Comparison of ENCODE assay signal across 15 cellular contexts in the genomic region with DNA sequence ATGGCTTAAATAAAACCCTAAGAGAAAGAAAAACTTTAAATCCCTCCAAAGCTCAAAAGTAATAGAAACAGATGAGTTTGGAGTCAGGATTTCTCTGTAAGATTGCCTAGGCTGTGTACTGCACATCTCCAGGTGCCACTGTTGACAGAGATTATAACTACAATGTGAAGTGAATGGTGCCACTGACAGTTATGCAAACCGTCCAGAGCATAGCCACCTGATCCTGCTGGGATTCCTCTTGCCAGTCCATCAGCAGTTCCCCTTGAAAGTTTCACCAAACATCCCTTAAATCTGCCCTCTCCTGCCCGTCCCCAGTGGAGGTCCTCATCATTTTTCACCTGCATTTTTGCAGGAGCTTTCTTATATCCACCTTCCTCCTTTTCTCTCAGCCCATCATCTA.
"Had no signal": no experiment of that assay in that cellular context is flagged by ENCODE, and none has a peak within 500 bp of the region (broad histone marks: within the 10 kb centered on the region; RNA-seq: fewer than 3 reads in every experiment).

No MANE protein-coding gene starts in this region.

- H3K9me3 Mint-ChIP-seq: activated T-helper 17 cell treated with anti-CD3 and anti-CD28 coated beads, Interleukin-2, amount 50 U/mL, for 72 hours had no signal

- H3K4me1 Mint-ChIP-seq: activated T-helper 17 cell treated with anti-CD3 and anti-CD28 coated beads, Interleukin-2, amount 50 U/mL, for 72 hours; T-cell had no signal

- H3K27me3 Mint-ChIP-seq: activated T-helper 17 cell treated with anti-CD3 and anti-CD28 coated beads, Interleukin-2, amount 50 U/mL, for 72 hours; T-cell had no signal

- H3K27ac ChIP-seq: foreskin keratinocyte, SK-N-MC, suprapubic skin had no signal

- H3K4me3 ChIP-seq: SK-N-MC, spleen, suprapubic skin had no signal

- DNase-seq: activated CD4-positive, alpha-beta T cell treated with anti-CD3 and anti-CD28 coated beads for 48 hours; activated T-cell treated with anti-CD3 and anti-CD28 coated beads for 4 hours; amygdala; foreskin keratinocyte; head of caudate nucleus; spleen; stimulated activated CD4-positive, alpha-beta T cell treated with anti-CD3 and anti-CD28 coated beads, Interleukin-1b, Interleukin-23, amount 100 ng/mL, for 48 hours; stimulated activated naive CD4-positive, alpha-beta T cell; T-cell; T1000 had no signal

- H3K4me3 Mint-ChIP-seq: activated T-helper 17 cell treated with anti-CD3 and anti-CD28 coated beads, Interleukin-2, amount 50 U/mL, for 72 hours; T-cell had no signal

- H3K9me3 ChIP-seq: spleen, suprapubic skin had no signal

- H3K4me1 ChIP-seq: foreskin keratinocyte, spleen, suprapubic skin had no signal

- H3K27me3 ChIP-seq: foreskin keratinocyte, spleen, suprapubic skin had no signal

- FAIRE-seq: keratinocyte had no signal

- H3K27ac Mint-ChIP-seq: activated naive CD4-positive, alpha-beta T cell treated with anti-CD3 and anti-CD28 coated beads, Interleukin-2, amount 50 U/mL, for 72 hours; activated T-helper 17 cell treated with anti-CD3 and anti-CD28 coated beads, Interleukin-2, amount 50 U/mL, for 72 hours; T-cell had no signal
